Comparison of ENCODE assay signal across 21 cellular contexts in genomic region chr21:42702720-42703119, GRCh38.
"Had no signal": no experiment of that assay in that cellular context is flagged by ENCODE, and none has a peak within 500 bp of the region (broad histone marks: within the 10 kb centered on the region; RNA-seq: fewer than 3 reads in every experiment).

No MANE protein-coding gene starts in this region.

- H3K36me3 Mint-ChIP-seq: activated CD4-positive, alpha-beta memory T cell treated with anti-CD3 and anti-CD28 coated beads for 36 hours; activated naive CD8-positive, alpha-beta T cell had no signal

- H3K36me3 ChIP-seq: MG63 had no signal

- DNase-seq: activated CD4-positive, alpha-beta memory T cell treated with anti-CD3 and anti-CD28 coated beads for 36 hours; activated CD4-positive, alpha-beta T cell treated with anti-CD3 and anti-CD28 coated beads, Interleukin-2, amount 10 ng/mL, durations not matched to agents 7 days and 5 days; activated CD4-positive, CD25-positive, alpha-beta regulatory T cell; activated CD8-positive, alpha-beta memory T cell treated with anti-CD3 and anti-CD28 coated beads for 24 hours; activated gamma-delta T cell; activated naive CD4-positive, alpha-beta T cell treated with anti-CD3 and anti-CD28 coated beads for 36 hours; activated T-cell treated with anti-CD3 and anti-CD28 coated beads, Interleukin-2, amount 50 U/mL, for 4 hours; amygdala; MG63; MV-4-11; NCI-H1092 treated with DMSO at 0.1 percent for 48 hours; NCI-H1417 treated with DMSO at 0.1 percent for 48 hours; NCI-H1694 treated with DMSO at 0.1 percent for 48 hours; NCI-H2029 treated with DMSO at 0.1 percent for 48 hours; NCI-H510A treated with DMSO at 0.1 percent for 48 hours; SHP77 treated with DMSO at 0.1 percent for 48 hours; T-helper 9 cell had no signal

- ATAC-seq: activated T-cell treated with anti-CD3 and anti-CD28 coated beads, Interleukin-2, amount 50 U/mL, for 4 hours had no signal

- H3K27ac Mint-ChIP-seq: activated CD4-positive, alpha-beta memory T cell treated with anti-CD3 and anti-CD28 coated beads for 36 hours; activated CD4-positive, alpha-beta T cell treated with anti-CD3 and anti-CD28 coated beads, Interleukin-2, amount 10 ng/mL, durations not matched to agents 7 days and 5 days; activated naive CD4-positive, alpha-beta T cell treated with anti-CD3 and anti-CD28 coated beads for 36 hours; activated naive CD8-positive, alpha-beta T cell; T-helper 1 cell treated with Interleukin-12 subunit alpha and Interleukin-12 subunit beta and Interleukin-4 antibody, amounts not matched to agents 30 μg/mL and 1 μg/mL, for 36 hours had no signal

- FAIRE-seq: astrocyte had no signal

- H3K4me3 Mint-ChIP-seq: activated CD4-positive, alpha-beta memory T cell treated with anti-CD3 and anti-CD28 coated beads for 36 hours; activated CD4-positive, alpha-beta T cell treated with anti-CD3 and anti-CD28 coated beads, Interleukin-2, amount 10 ng/mL, durations not matched to agents 7 days and 5 days; activated naive CD4-positive, alpha-beta T cell treated with anti-CD3 and anti-CD28 coated beads for 36 hours; activated naive CD8-positive, alpha-beta T cell; activated T-cell treated with anti-CD3 and anti-CD28 coated beads, Interleukin-2, amount 50 U/mL, for 4 hours; brain; T-helper 1 cell treated with Interleukin-12 subunit alpha and Interleukin-12 subunit beta and Interleukin-4 antibody, amounts not matched to agents 30 μg/mL and 1 μg/mL, for 36 hours had no signal

- H3K9me3 Mint-ChIP-seq: activated CD4-positive, alpha-beta memory T cell treated with anti-CD3 and anti-CD28 coated beads for 36 hours; activated CD4-positive, alpha-beta T cell treated with anti-CD3 and anti-CD28 coated beads, Interleukin-2, amount 10 ng/mL, durations not matched to agents 7 days and 5 days; activated naive CD4-positive, alpha-beta T cell treated with anti-CD3 and anti-CD28 coated beads for 36 hours; activated T-cell treated with anti-CD3 and anti-CD28 coated beads, Interleukin-2, amount 50 U/mL, for 4 hours; T-helper 1 cell treated with Interleukin-12 subunit alpha and Interleukin-12 subunit beta and Interleukin-4 antibody, amounts not matched to agents 30 μg/mL and 1 μg/mL, for 36 hours had no signal

- H3K4me1 Mint-ChIP-seq: activated CD4-positive, alpha-beta T cell treated with anti-CD3 and anti-CD28 coated beads, Interleukin-2, amount 10 ng/mL, durations not matched to agents 7 days and 5 days had no signal

- H3K27me3 Mint-ChIP-seq: activated CD4-positive, alpha-beta memory T cell treated with anti-CD3 and anti-CD28 coated beads for 36 hours; activated CD4-positive, alpha-beta T cell treated with anti-CD3 and anti-CD28 coated beads, Interleukin-2, amount 10 ng/mL, durations not matched to agents 7 days and 5 days; activated naive CD8-positive, alpha-beta T cell had no signal

- H3K27me3 ChIP-seq: MG63 had no signal

- H3K4me3 ChIP-seq: MG63 had no signal
